In genomic region chr2:121860033-121860810, GRCh38 we compare ENCODE assay signal across 18 cellular contexts.
DNase-seq lines count a peak whose midpoint lies in the region; ATAC-seq and TF ChIP-seq lines count a peak whose summit lies in the region.
"Had no signal": no experiment of that assay in that cellular context is flagged by ENCODE, and none has a peak within 500 bp of the region (broad histone marks: within the 10 kb centered on the region; RNA-seq: fewer than 3 reads in every experiment).

No MANE protein-coding gene starts in this region.

- TF ChIP-seq EP300 in tibial nerve (IDR thresholded peaks at IDR 0.05): no peak

- H3K27me3 Mint-ChIP-seq in endothelial cell (ENCODE audit: unreplicated experiment): peaks cover 1% of the 10 kb centered on the region

- H3K4me3 Mint-ChIP-seq in endothelial cell (ENCODE audit: unreplicated experiment): no peak overlapping the region
- H3K4me3 Mint-ChIP-seq: activated B cell treated with CpG ODN at 0.5 μM for 24 hours, memory B cell had no signal

- no peak overlapping the region for H3K27ac Mint-ChIP-seq in endothelial cell (ENCODE audit: unreplicated experiment)
- H3K27ac Mint-ChIP-seq: activated B cell treated with CpG ODN at 0.5 μM for 24 hours, memory B cell had no signal

- TF ChIP-seq POLR2A in tibial nerve (IDR thresholded peaks at IDR 0.05): no peak

- peak; percentile 84 for DNase-seq in AG08395 (ENCODE audit: low spot score)
- peak; percentile 98 for DNase-seq in HS-5 (ENCODE audit: low read depth)
- peak; percentile 4 for DNase-seq in astrocyte of the hippocampus (ENCODE audit: low read depth, low spot score)
- DNase-seq in islet precursor cell: peak; percentile 83
- DNase-seq in endothelial cell (ENCODE audit: low spot score): no peak
- no peak for DNase-seq in tibial nerve (ENCODE audit: low spot score in 2 of 2)
- no peak for DNase-seq in NCI-H510A treated with DMSO at 0.1 percent for 48 hours (lab: John Stamatoyannopoulos, UW)
- DNase-seq: activated B cell treated with CpG ODN at 0.5 μM for 24 hours; activated CD8-positive, alpha-beta memory T cell treated with anti-CD3 and anti-CD28 coated beads, Interleukin-2, amount 50 U/mL, for 48 hours; MV-4-11; NCI-H446 treated with DMSO at 0.1 percent for 48 hours; SHP77; stimulated activated CD4-positive, alpha-beta T cell treated with anti-CD3 and anti-CD28 coated beads, Interleukin-15, amount 100 ng/mL, for 24 hours had no signal

- ATAC-seq in GM21529 (IDR thresholded peaks at IDR 0.05; ENCODE audit: unreplicated experiment): no peak

- H3K4me1 Mint-ChIP-seq in endothelial cell (ENCODE audit: unreplicated experiment): peaks cover 6% of the 10 kb centered on the region
- H3K4me1 Mint-ChIP-seq: activated B cell treated with CpG ODN at 0.5 μM for 24 hours, memory B cell had no signal

- no peak overlapping the region for H3K4me3 ChIP-seq in tibial nerve
- H3K4me3 ChIP-seq: BLaER1, vagina had no signal

- H3K27me3 ChIP-seq in tibial nerve: no peaks in the 10 kb centered on the region
- H3K27me3 ChIP-seq: BLaER1, vagina had no signal

- 77 to 82% methylated on average over 6 of the region's 6 CpGs for WGBS in tibial nerve, 2 donors

- H3K9me3 ChIP-seq in tibial nerve: peaks cover 0 to 15% (median 0%) of the 10 kb centered on the region in 4 donors
- H3K9me3 ChIP-seq: vagina had no signal

- peaks cover 3% of the 10 kb centered on the region for H3K36me3 Mint-ChIP-seq in endothelial cell (ENCODE audit: low read depth, unreplicated experiment)

- H3K27ac ChIP-seq in tibial nerve: no peak overlapping the region
- H3K27ac ChIP-seq: BLaER1, HL-60, vagina had no signal

- no peaks in the 10 kb centered on the region for H3K4me1 ChIP-seq in tibial nerve
- H3K4me1 ChIP-seq: BLaER1, vagina had no signal

- no peak for TF ChIP-seq CTCF in endothelial cell (IDR thresholded peaks at IDR 0.05; ENCODE audit: unreplicated experiment)
- no peak for TF ChIP-seq CTCF in tibial nerve (IDR thresholded peaks at IDR 0.05)

- no peaks in the 10 kb centered on the region for H3K9me3 Mint-ChIP-seq in endothelial cell (ENCODE audit: unreplicated experiment)

- no peaks in the 10 kb centered on the region for H3K36me3 ChIP-seq in tibial nerve
- H3K36me3 ChIP-seq: BLaER1, vagina had no signal

Comparison
In these comparisons a context has a peak if more than half of its experiments do, and no peak if none do; other contexts are left out.
1. DNase-seq: peak in AG08395 (single experiment), HS-5 (single experiment), astrocyte of the hippocampus (single experiment) and islet precursor cell (single experiment); none in endothelial cell (single experiment), tibial nerve (0 of 2) and NCI-H510A treated with DMSO at 0.1 percent for 48 hours (single experiment).